Comparison of ENCODE assay signal across 2 cellular contexts in genomic region chr19:8075158-8076086, GRCh38.
TF ChIP-seq lines count a peak whose summit lies in the region.

No MANE protein-coding gene starts in this region.

TF ChIP-seq in SK-N-SH, 30 proteins besides CTCF, POLR2A, EP300 and RAD21 (continued from another document):
- no peak for TF ChIP-seq MAX (IDR thresholded peaks at IDR 0.05; ENCODE audit: low read depth)
- no peak for TF ChIP-seq RCOR1 (IDR thresholded peaks at IDR 0.05; ENCODE audit: low read length)

TF ChIP-seq in SK-N-SH treated with all-trans-retinoic acid at 6 μM for 48 hours, 23 proteins besides CTCF, POLR2A, EP300 and RAD21 (continued from another document):
- TF ChIP-seq SNAI2 (CRISPR knock-in tag; IDR thresholded peaks at IDR 0.05) (no peak), BACH2 (CRISPR knock-in tag; IDR thresholded peaks at IDR 0.05; ENCODE audit: borderline replicate concordance) (no peak), ZNF565 (CRISPR knock-in tag; conservative IDR thresholded peaks at IDR 0.05; ENCODE audit: low read depth) (no peak), RARB (CRISPR knock-in tag; IDR thresholded peaks at IDR 0.05) (no peak), PPARA (CRISPR knock-in tag; IDR thresholded peaks at IDR 0.05; ENCODE audit: borderline replicate concordance) (no peak), ZFP30 (CRISPR knock-in tag; IDR thresholded peaks at IDR 0.05) (no peak), TSHZ2 (CRISPR knock-in tag; IDR thresholded peaks at IDR 0.05) (no peak)
